8 cellular contexts compared by ENCODE assay signal in the genomic region with DNA sequence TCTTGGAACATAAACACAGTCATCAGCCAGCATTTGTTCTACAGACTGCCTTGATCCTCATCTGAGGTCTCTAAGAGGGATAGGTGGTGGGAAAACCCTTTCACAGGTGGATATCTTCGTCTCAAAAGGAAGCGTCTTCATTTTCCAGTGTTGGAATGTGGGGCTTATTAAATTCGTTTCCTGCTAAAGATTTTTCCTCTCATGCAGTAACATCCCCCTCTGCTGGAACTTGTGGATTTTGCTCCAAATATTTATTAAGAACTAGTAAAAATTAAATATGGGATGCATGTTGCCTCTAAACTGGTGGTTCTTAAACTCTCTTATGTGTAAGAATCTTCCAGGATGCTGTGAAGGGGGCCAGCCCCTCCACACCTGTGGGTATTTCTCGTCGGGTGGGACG. TPM values are rescaled to one million over a fixed set of nuclear protein-coding genes. Genes with fewer than 3 reads are reported as not detected.
DNase-seq lines count a peak whose midpoint lies in the region; ATAC-seq and TF ChIP-seq lines count a peak whose summit lies in the region.

No MANE protein-coding gene starts in this region.

- H3K36me3 Mint-ChIP-seq in activated naive CD4-positive, alpha-beta T cell treated with anti-CD3 and anti-CD28 coated beads for 36 hours (ENCODE audit: low read depth) = no peaks in the 10 kb centered on the region
- H3K36me3 Mint-ChIP-seq in stimulated activated naive B cell treated with anti-CD40 and anti-IgM and Interleukin-4, amounts not matched to agents 10 μg/mL and 1 μg/mL and 100 μg/mL, for 72 hours = no peaks in the 10 kb centered on the region

- no peaks in the 10 kb centered on the region for H3K79me2 ChIP-seq in OCI-LY7 (ENCODE audit: insufficient read depth, low read depth, low read length)

- peaks cover 3% of the 10 kb centered on the region for H3K27me3 ChIP-seq in colonic mucosa

- H3K4me1 ChIP-seq in OCI-LY7 (ENCODE audit: insufficient read depth, low read length, poor library complexity, severe bottlenecking) (no peaks in the 10 kb centered on the region), colonic mucosa (no peaks in the 10 kb centered on the region)

- intact Hi-C loops in OCI-LY7 (cut with micrococcal nuclease; ENCODE audit: unreplicated experiment) (loop anchor here (1.0 kb wide), 1 partner anchor 53 kb away; no protein-coding TSS in a partner anchor), colonic mucosa (cut with DNase I) (no loop called here)
- intact Hi-C loops in activated naive CD4-positive, alpha-beta T cell treated with anti-CD3 and anti-CD28 coated beads for 36 hours (cut with micrococcal nuclease) = no loop called here

- H2AFZ ChIP-seq in OCI-LY7 (ENCODE audit: low read length) = no peak overlapping the region

- no peaks in the 10 kb centered on the region for H4K20me1 ChIP-seq in OCI-LY7 (ENCODE audit: insufficient read depth, low read length)

- CTCF ChIA-PET in OCI-LY7 (lab: Charles Lee; ENCODE audit: unreplicated experiment) = no interaction called here
- CTCF ChIA-PET in activated naive CD4-positive, alpha-beta T cell treated with anti-CD3 and anti-CD28 coated beads for 36 hours (lab: Charles Lee) = no interaction called here

- POLR2A ChIA-PET in OCI-LY7 (lab: Charles Lee) = no interaction called here

- ATAC-seq in stimulated activated naive B cell treated with anti-CD40 and anti-IgM and Interleukin-4, amounts not matched to agents 10 μg/mL and 1 μg/mL and 100 μg/mL, for 72 hours (replicated peaks) = no peak

- H3K9me2 ChIP-seq in OCI-LY7 (ENCODE audit: insufficient read depth, low read length) = no peaks in the 10 kb centered on the region

- no peak overlapping the region for H3K4me3 Mint-ChIP-seq in activated naive CD4-positive, alpha-beta T cell treated with anti-CD3 and anti-CD28 coated beads for 36 hours
- H3K4me3 Mint-ChIP-seq in stimulated activated naive B cell treated with anti-CD40 and anti-IgM and Interleukin-4, amounts not matched to agents 10 μg/mL and 1 μg/mL and 100 μg/mL, for 72 hours = no peak overlapping the region

- no peaks in the 10 kb centered on the region for H3K9me3 Mint-ChIP-seq in activated naive CD4-positive, alpha-beta T cell treated with anti-CD3 and anti-CD28 coated beads for 36 hours
- H3K9me3 Mint-ChIP-seq in stimulated activated naive B cell treated with anti-CD40 and anti-IgM and Interleukin-4, amounts not matched to agents 10 μg/mL and 1 μg/mL and 100 μg/mL, for 72 hours = peaks cover 0 to 4% of the 10 kb centered on the region in 2 donors

- no peak overlapping the region for H3K4me2 ChIP-seq in OCI-LY7 (ENCODE audit: low read length)

- H3K36me3 ChIP-seq in OCI-LY7 (ENCODE audit: insufficient read depth, low read length) (no peaks in the 10 kb centered on the region), colonic mucosa (no peaks in the 10 kb centered on the region)

- no peaks in the 10 kb centered on the region for H3K4me1 Mint-ChIP-seq in activated naive CD4-positive, alpha-beta T cell treated with anti-CD3 and anti-CD28 coated beads for 36 hours (ENCODE audit: low read depth)
- no peaks in the 10 kb centered on the region for H3K4me1 Mint-ChIP-seq in stimulated activated naive B cell treated with anti-CD40 and anti-IgM and Interleukin-4, amounts not matched to agents 10 μg/mL and 1 μg/mL and 100 μg/mL, for 72 hours

- H3K9ac ChIP-seq in colonic mucosa (ENCODE audit: low read depth in 2 of 2, low read length in 2 of 2) = no peak overlapping the region

- BruUV-seq in OCI-LY7 (replicated peaks; lab: Mats Ljungman, UMichigan) = no TSS peak

- H3K27me3 Mint-ChIP-seq in activated naive CD4-positive, alpha-beta T cell treated with anti-CD3 and anti-CD28 coated beads for 36 hours (ENCODE audit: low read depth) = peaks cover 10% of the 10 kb centered on the region
- H3K27me3 Mint-ChIP-seq in stimulated activated naive B cell treated with anti-CD40 and anti-IgM and Interleukin-4, amounts not matched to agents 10 μg/mL and 1 μg/mL and 100 μg/mL, for 72 hours = peaks cover 37 to 47% of the 10 kb centered on the region in 2 donors

- no peak overlapping the region for H3K4me3 ChIP-seq in OCI-LY7 (ENCODE audit: low read depth, low read length, poor library complexity, severe bottlenecking)
- no peak overlapping the region for H3K4me3 ChIP-seq in fibroblast of pulmonary artery (replicated peaks; ENCODE audit: low read depth, low read length)
- H3K4me3 ChIP-seq in colonic mucosa = no peak overlapping the region

- H3K27ac Mint-ChIP-seq in activated naive CD4-positive, alpha-beta T cell treated with anti-CD3 and anti-CD28 coated beads for 36 hours = no peak overlapping the region
- no peak overlapping the region for H3K27ac Mint-ChIP-seq in stimulated activated naive B cell treated with anti-CD40 and anti-IgM and Interleukin-4, amounts not matched to agents 10 μg/mL and 1 μg/mL and 100 μg/mL, for 72 hours

- DNase-seq in NCI-H2081 (lab: John Stamatoyannopoulos, UW) (peak; percentile 0 to 7), NCI-H2081 treated with DMSO at 0.1 percent for 48 hours (lab: John Stamatoyannopoulos, UW) (no peak), OCI-LY7 (ENCODE audit: low spot score) (peak; percentile 24), fibroblast of pulmonary artery (ENCODE audit: low read depth) (peak; percentile 75), stromal cell of bone marrow (ENCODE audit: low read depth) (peak; percentile 33), colonic mucosa (no peak)
- DNase-seq in activated naive CD4-positive, alpha-beta T cell treated with anti-CD3 and anti-CD28 coated beads for 36 hours = no peak
- no peak for DNase-seq in stimulated activated naive B cell treated with anti-CD40 and anti-IgM and Interleukin-4, amounts not matched to agents 10 μg/mL and 1 μg/mL and 100 μg/mL, for 72 hours

- H3K27ac ChIP-seq in OCI-LY7 (ENCODE audit: low read depth, low read length, poor library complexity, severe bottlenecking) (no peak overlapping the region), colonic mucosa (no peak overlapping the region)

- TF ChIP-seq CTCF in OCI-LY7 (conservative IDR thresholded peaks at IDR 0.05; ENCODE audit: low read length) (peak; percentile 69), fibroblast of pulmonary artery (IDR thresholded peaks at IDR 0.05; ENCODE audit: low read length, missing control alignments) (peak; percentile 63), colonic mucosa (IDR thresholded peaks at IDR 0.05) (no peak)

- H3K9me3 ChIP-seq in OCI-LY7 (ENCODE audit: low read length) = no peaks in the 10 kb centered on the region
- H3K9me3 ChIP-seq in colonic mucosa = no peaks in the 10 kb centered on the region

RNA-seq across cellular contexts. Expression of gene MLYCD, which starts 20.1 kb away (rescaled TPM):
- 3.2 and 3.5 TPM in 2 replicates for total RNA-seq in OCI-LY7 (2014; rRNA removed; shearing (Covaris generic))
- total RNA-seq in OCI-LY7 (2022) (10.9 and 11.1 TPM in 2 replicates), colonic mucosa (10 to 100 TPM in 1 of 2 donors, 1 to 10 TPM in 1; 5.5 to 10.6 TPM)
- total RNA-seq in activated naive CD4-positive, alpha-beta T cell treated with anti-CD3 and anti-CD28 coated beads for 36 hours = 1 to 10 TPM; 2.0 to 2.3 TPM

Comparison
In these comparisons a context has a peak if more than half of its experiments do, and no peak if none do; other contexts are left out.
1. DNase-seq: peak in NCI-H2081 (2 of 2), OCI-LY7 (single experiment), fibroblast of pulmonary artery (single experiment) and stromal cell of bone marrow (single experiment); none in NCI-H2081 treated with DMSO at 0.1 percent for 48 hours (single experiment), colonic mucosa (single experiment), activated naive CD4-positive, alpha-beta T cell treated with anti-CD3 and anti-CD28 coated beads for 36 hours (single experiment) and stimulated activated naive B cell treated with anti-CD40 and anti-IgM and Interleukin-4, amounts not matched to agents 10 μg/mL and 1 μg/mL and 100 μg/mL, for 72 hours (single experiment).